Comparison of ENCODE assay signal across 25 cellular contexts in genomic region chr12:366820-367219, GRCh38. TPM values are rescaled to one million over a fixed set of nuclear protein-coding genes. Genes with fewer than 3 reads are reported as not detected.
"Had no signal": no experiment of that assay in that cellular context is flagged by ENCODE, and none has a peak within 500 bp of the region (broad histone marks: within the 10 kb centered on the region; RNA-seq: fewer than 3 reads in every experiment).

No MANE protein-coding gene starts in this region.

- FAIRE-seq: endometrium, endothelial cell of umbilical vein, frontal cortex had no signal

- ATAC-seq: activated CD4-positive, CD25-positive, alpha-beta regulatory T cell treated with anti-CD3 and anti-CD28 coated beads, Interleukin-2, amount 50 U/mL, for 24 hours; activated CD8-positive, alpha-beta T cell treated with anti-CD3 and anti-CD28 coated beads for 36 hours; activated naive CD4-positive, alpha-beta T cell treated with anti-CD3 and anti-CD28 coated beads, Interleukin-2, amount 50 U/mL, for 72 hours had no signal

- DNase-seq: activated B cell treated with CpG ODN at 0.5 μM for 24 hours; activated CD4-positive, alpha-beta T cell treated with anti-CD3 and anti-CD28 coated beads for 48 hours; activated CD4-positive, alpha-beta T cell treated with anti-CD3 and anti-CD28 coated beads, Interleukin-2, amount 50 U/mL, for 1 hour; activated CD4-positive, alpha-beta T cell treated with anti-CD3 and anti-CD28 coated beads, Interleukin-2, amount 50 U/mL, for 48 hours; activated CD8-positive, alpha-beta memory T cell treated with anti-CD3 and anti-CD28 coated beads for 24 hours; activated CD8-positive, alpha-beta T cell treated with anti-CD3 and anti-CD28 coated beads for 36 hours; activated gamma-delta T cell; activated naive CD4-positive, alpha-beta T cell; activated naive CD4-positive, alpha-beta T cell treated with anti-CD3 and anti-CD28 coated beads, Interleukin-2, amount 10 ng/mL, durations not matched to agents 7 days and 5 days; activated naive CD8-positive, alpha-beta T cell treated with anti-CD3 and anti-CD28 coated beads, Interleukin-2, amount 10 ng/mL, durations not matched to agents 7 days and 5 days; activated T-cell treated with anti-CD3 and anti-CD28 coated beads, Interleukin-2, amount 50 U/mL, for 48 hours; central memory CD4-positive, alpha-beta T cell; cerebellar nuclear complex; colonic mucosa; effector CD8-positive, alpha-beta T cell; foreskin fibroblast; head of caudate nucleus; T-helper 9 cell; WERI-Rb-1 had no signal

RNA-seq across cellular contexts. Expression of gene CCDC77, which starts 34.6 kb away (rescaled TPM):
- total RNA-seq: ascending aorta had no signal
